Comparison of ENCODE assay signal across 8 cellular contexts in the genomic region with DNA sequence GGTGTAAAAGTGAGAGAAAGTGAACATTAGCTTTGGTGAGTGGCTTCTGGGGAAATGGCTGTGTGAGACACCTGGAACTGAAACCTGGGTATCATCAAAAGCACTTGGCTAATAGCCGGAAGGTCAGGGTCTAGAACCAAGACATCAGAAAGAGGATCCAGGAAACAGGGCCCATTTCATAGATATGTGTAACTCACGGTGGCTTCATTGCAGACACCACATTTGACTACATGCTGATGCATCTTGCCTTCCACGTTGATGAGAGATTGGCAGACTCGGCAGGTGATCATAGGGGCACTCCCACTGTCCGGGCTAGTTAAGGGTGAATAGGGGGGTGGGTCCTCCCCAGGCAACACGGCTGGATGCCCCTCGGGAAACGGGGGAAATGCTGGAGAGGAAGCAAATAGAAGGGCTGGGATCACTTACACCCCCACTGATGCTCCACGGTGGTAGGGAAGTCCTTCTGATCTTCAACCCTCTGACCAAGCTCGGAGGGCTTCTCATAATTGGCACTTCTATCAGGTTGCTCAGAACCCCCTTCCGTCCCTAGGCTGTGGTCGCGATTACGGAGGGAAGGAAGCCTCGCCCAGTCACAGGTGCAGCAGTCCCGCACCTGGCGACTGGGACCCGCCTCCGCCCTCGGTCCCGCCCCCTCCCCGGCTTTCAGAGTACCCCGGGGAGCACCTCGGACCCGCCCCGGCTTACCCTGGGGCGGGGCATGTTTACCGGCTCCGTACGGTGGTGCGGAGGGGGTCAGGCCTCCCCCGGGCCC. TPM values are rescaled to one million over a fixed set of nuclear protein-coding genes. Genes with fewer than 3 reads are reported as not detected.
DNase-seq lines count a peak whose midpoint lies in the region; ATAC-seq, FAIRE-seq and TF ChIP-seq lines count a peak whose summit lies in the region.

No MANE protein-coding gene starts in this region.

- peak overlapping the region; percentile 90 for H3K4me2 ChIP-seq in K562 (ENCODE audit: insufficient read depth, low read length)

- in situ Hi-C loops in K562 (cut with MboI): no loop called here

- H3K27me3 ChIP-seq in SJSA1 (replicated peaks): no peaks in the 10 kb centered on the region
- H3K27me3 ChIP-seq in K562 (ENCODE audit: control insufficient read depth in 2 of 2, insufficient read depth in 2 of 2, low read length in 2 of 2): no peaks in the 10 kb centered on the region
- H3K27me3 ChIP-seq in layer of hippocampus (ENCODE audit: control insufficient read depth, insufficient read depth, low read length): no peaks in the 10 kb centered on the region

- H2AFZ ChIP-seq in K562 (ENCODE audit: low read depth, low read length): peak overlapping the region; percentile 72; the same call in 1 of the 2 replicates

- DNase-seq in SJSA1 (ENCODE audit: low read depth in 1 of 2, low spot score in 2 of 2) (no peak), K562 (ENCODE audit: extremely low read depth in 1 of 4, low spot score in 3 of 4) (peak; percentile 29 to 70 (median 48)), cerebellum (ENCODE audit: low spot score) (no peak), cortex of kidney (lab: John Stamatoyannopoulos, UW) (no peak)
- peak in 2 of 3 donors; percentile 18 to 22 for DNase-seq in stimulated activated CD4-positive, alpha-beta T cell treated with anti-CD3 and anti-CD28 coated beads, TNF-alpha, amount 100 ng/mL, for 1 hour (ENCODE audit: low read depth in 3 of 3, low spot score in 1 of 3)

- POLR2A ChIA-PET in K562 (lab: Yijun Ruan, JAX): interaction anchor here (0.6 to 2.7 kb wide), 7 partner anchors 11 to 139 kb away, joined by 3 to 36 read pairs (median 4); a partner anchor contains a TSS

- peaks cover 44% of the 10 kb centered on the region for H3K36me3 ChIP-seq in SJSA1
- H3K36me3 ChIP-seq in K562 (ENCODE audit: control insufficient read depth, insufficient read depth, low read length): peaks cover 43% of the 10 kb centered on the region

- peaks cover 13% of the 10 kb centered on the region for H3K4me1 ChIP-seq in SJSA1 (replicated peaks)
- peaks cover 26 to 33% of the 10 kb centered on the region in 2 experiments for H3K4me1 ChIP-seq in K562 (replicated peaks in 1 of 2; ENCODE audit: control insufficient read depth in 2 of 2, insufficient read depth in 2 of 2, low read length in 2 of 2)

- ATAC-seq in GM19035 (IDR thresholded peaks at IDR 0.05; ENCODE audit: unreplicated experiment) (peak; percentile 10), HG03103 (IDR thresholded peaks at IDR 0.05; ENCODE audit: low read depth, unreplicated experiment) (peak; percentile 2), K562 (peak; percentile 16)

- H3K9ac ChIP-seq in K562 (ENCODE audit: insufficient read depth in 1 of 2, low read depth in 2 of 2, low read length in 2 of 2): peak overlapping the region; percentile 72 to 93

- H3K4me3 ChIP-seq in SJSA1: peak overlapping the region; percentile 66
- H3K4me3 ChIP-seq in K562: peak overlapping the region; percentile 76

- TF ChIP-seq POLR2A in K562 (conservative IDR thresholded peaks at IDR 0.05): no peak

- WGBS in K562 (ENCODE audit: insufficient coverage, low coverage, missing lambda C conversion rate): 4% methylated on average over 26 of the region's 32 CpGs

- intact Hi-C loops in K562 (cut with micrococcal nuclease): loop anchor here (1.0 to 2.0 kb wide), 2 partner anchors 30 to 128 kb away; no protein-coding TSS in a partner anchor

- no peak for FAIRE-seq in K562 (lab: Jason Lieb, UNC)

- no peaks in the 10 kb centered on the region for H4K20me1 ChIP-seq in K562 (replicated peaks; ENCODE audit: control insufficient read depth, insufficient read depth, low read length)

- H3K9me1 ChIP-seq in K562 (ENCODE audit: control insufficient read depth, insufficient read depth, low read length): no peaks in the 10 kb centered on the region

- TF ChIP-seq EP300 in K562 (IDR thresholded peaks at IDR 0.05; ENCODE audit: low read length): no peak

- CTCF ChIA-PET in K562 (lab: Yijun Ruan, JAX; ENCODE audit: low intra/inter-chr PET ratio): no interaction called here

- H3K27ac ChIP-seq in SJSA1 (peak overlapping the region; percentile 34), K562 (ENCODE audit: extremely low read depth, low read depth, low read length) (peak overlapping the region; percentile 96), layer of hippocampus (ENCODE audit: low read depth, low read length) (peak overlapping the region; percentile 92)

- peaks cover 50% of the 10 kb centered on the region for H3K79me2 ChIP-seq in K562 (ENCODE audit: control insufficient read depth, insufficient read depth, low read length)

- TF ChIP-seq CTCF in K562 (IDR thresholded peaks at IDR 0.05 in 2 of 3, conservative IDR thresholded peaks at IDR 0.05 in 1 of 3; ENCODE audit: insufficient read depth in 2 of 3, low read depth in 1 of 3, low read length in 3 of 3): no peak

- H3K9me3 ChIP-seq in SJSA1 (replicated peaks) (no peaks in the 10 kb centered on the region), K562 (replicated peaks; ENCODE audit: control insufficient read depth, insufficient read depth, low read depth, low read length) (no peaks in the 10 kb centered on the region)

- no peak for TF ChIP-seq RAD21 in K562 (CRISPR knock-in tag; conservative IDR thresholded peaks at IDR 0.05 in 1 of 2, IDR thresholded peaks at IDR 0.05 in 1 of 2)

- TSS peak; percentile 52 for BruUV-seq in K562 (replicated peaks; lab: Mats Ljungman, UMichigan)

RNA-seq across cellular contexts. Expression of a gene that starts 0.6 kb away (rescaled TPM):
- total RNA-seq in SJSA1 (2014; rRNA removed; shearing (Covaris generic)): 18.9 and 20.5 TPM in 2 replicates
- 39.4 and 59.8 TPM in 2 replicates for total RNA-seq in K562 (2011; cell fraction: chromatin; rRNA removed; ENCODE audit: low replicate concordance)
- 44.1 and 49.7 TPM in 2 replicates for total RNA-seq in K562 (2011; cell fraction: nucleolus; rRNA removed)
- 51.0 and 52.4 TPM in 2 replicates for total RNA-seq in K562 (2011; cell fraction: nucleoplasm; rRNA removed)
- total RNA-seq in K562 (2014; rRNA removed) (10.3 and 10.9 TPM in 2 replicates), K562 (2014; rRNA removed; fragmentation: Illumina TruSeq; extraction: Trizol) (8.6 and 10.2 TPM in 2 replicates), K562 (2015; rRNA removed; fragmentation: Illumina TruSeq; extraction: Trizol) (10.7 and 11.7 TPM in 2 replicates), K562 (2021) (15.1 and 20.9 TPM in 2 replicates), cerebellum (17.1 TPM)
- polyA plus RNA-seq in K562 (2011; rRNA removed) (17.7 and 30.2 TPM in 2 replicates), K562 (2014; fragmentation: Illumina TruSeq; extraction: Trizol) (14.9 and 16.6 TPM in 2 replicates), K562 (2014; fragmentation: Nextera tagmentation; extraction: Ambion mirVana) (1 to 10 TPM; 5.3 to 7.4 TPM), K562 (2014; rRNA removed) (16.0 and 18.9 TPM in 2 replicates)
- polyA plus RNA-seq in K562 (2011; cell fraction: cytosol; rRNA removed): 20.6 and 21.5 TPM in 2 replicates
- polyA plus RNA-seq in K562 (2011; cell fraction: nucleus; rRNA removed): 95.5 and 114 TPM in 2 replicates
- 14.4 and 21.9 TPM in 2 replicates for polyA plus RNA-seq in K562 (2012)
- 9.1 and 12.0 TPM in 2 replicates for polyA minus RNA-seq in K562 (2011; rRNA and poly(A)+ RNA removed)
- 4.4 and 6.0 TPM in 2 replicates for polyA minus RNA-seq in K562 (2011; cell fraction: cytosol; rRNA and poly(A)+ RNA removed)
- polyA minus RNA-seq in K562 (2011; cell fraction: nucleus; rRNA and poly(A)+ RNA removed): 15.5 and 27.3 TPM in 2 replicates

RNA-seq across cellular contexts. Expression of a gene that starts 5.6 kb away (rescaled TPM):
- 43.8 and 60.4 TPM in 2 replicates for total RNA-seq in SJSA1 (2014; rRNA removed; shearing (Covaris generic))
- total RNA-seq in K562 (2011; cell fraction: chromatin; rRNA removed; ENCODE audit: low replicate concordance): 34.9 and 40.9 TPM in 2 replicates
- total RNA-seq in K562 (2011; cell fraction: nucleolus; rRNA removed): 31.0 and 33.6 TPM in 2 replicates
- total RNA-seq in K562 (2011; cell fraction: nucleoplasm; rRNA removed): 40.3 and 47.9 TPM in 2 replicates
- total RNA-seq in K562 (2014; rRNA removed) (157 and 188 TPM in 2 replicates), K562 (2014; rRNA removed; fragmentation: Illumina TruSeq; extraction: Trizol) (49.5 and 50.2 TPM in 2 replicates), K562 (2015; rRNA removed; fragmentation: Illumina TruSeq; extraction: Trizol) (54.8 and 63.8 TPM in 2 replicates), K562 (2021) (142 and 143 TPM in 2 replicates), cerebellum (33.4 TPM)
- polyA plus RNA-seq in K562 (2011; rRNA removed) (224 and 225 TPM in 2 replicates), K562 (2014; fragmentation: Illumina TruSeq; extraction: Trizol) (212 and 274 TPM in 2 replicates), K562 (2014; fragmentation: Nextera tagmentation; extraction: Ambion mirVana) (100 to 1,000 TPM; 158 to 234 TPM), K562 (2014; rRNA removed) (218 and 222 TPM in 2 replicates)
- polyA plus RNA-seq in K562 (2011; cell fraction: cytosol; rRNA removed): 321 and 341 TPM in 2 replicates
- polyA plus RNA-seq in K562 (2011; cell fraction: nucleus; rRNA removed): 175 and 219 TPM in 2 replicates
- polyA plus RNA-seq in K562 (2012): 161 and 174 TPM in 2 replicates
- polyA minus RNA-seq in K562 (2011; rRNA and poly(A)+ RNA removed): 141 and 166 TPM in 2 replicates
- 59.7 and 65.9 TPM in 2 replicates for polyA minus RNA-seq in K562 (2011; cell fraction: cytosol; rRNA and poly(A)+ RNA removed)
- 14.0 and 29.0 TPM in 2 replicates for polyA minus RNA-seq in K562 (2011; cell fraction: nucleus; rRNA and poly(A)+ RNA removed)

RNA-seq across cellular contexts. Expression of a gene that starts 6.0 kb away (rescaled TPM):
- 27.3 and 64.2 TPM in 2 replicates for total RNA-seq in SJSA1 (2014; rRNA removed; shearing (Covaris generic))
- total RNA-seq in K562 (2011; cell fraction: chromatin; rRNA removed; ENCODE audit: low replicate concordance): 124 and 166 TPM in 2 replicates
- 148 and 154 TPM in 2 replicates for total RNA-seq in K562 (2011; cell fraction: nucleolus; rRNA removed)
- 122 and 133 TPM in 2 replicates for total RNA-seq in K562 (2011; cell fraction: nucleoplasm; rRNA removed)
- total RNA-seq in K562 (2014; rRNA removed): 47.8 and 48.9 TPM in 2 replicates
- total RNA-seq in K562 (2014; rRNA removed; fragmentation: Illumina TruSeq; extraction: Trizol): 35.6 and 36.9 TPM in 2 replicates
- 42.3 and 44.1 TPM in 2 replicates for total RNA-seq in K562 (2015; rRNA removed; fragmentation: Illumina TruSeq; extraction: Trizol)
- total RNA-seq in K562 (2021): 31.4 and 39.1 TPM in 2 replicates
- polyA plus RNA-seq in K562 (2011; rRNA removed): 49.3 and 65.2 TPM in 2 replicates
- polyA plus RNA-seq in K562 (2011; cell fraction: cytosol; rRNA removed): 108 and 117 TPM in 2 replicates
- polyA plus RNA-seq in K562 (2011; cell fraction: nucleus; rRNA removed): 143 and 149 TPM in 2 replicates
- polyA plus RNA-seq in K562 (2012): 37.0 and 40.1 TPM in 2 replicates
- 31.4 and 36.4 TPM in 2 replicates for polyA plus RNA-seq in K562 (2014; fragmentation: Illumina TruSeq; extraction: Trizol)
- polyA plus RNA-seq in K562 (2014; fragmentation: Nextera tagmentation; extraction: Ambion mirVana): 10 to 100 TPM; 32.1 to 59.2 TPM
- 51.1 and 61.1 TPM in 2 replicates for polyA plus RNA-seq in K562 (2014; rRNA removed)
- polyA minus RNA-seq in K562 (2011; rRNA and poly(A)+ RNA removed): 73.0 and 76.7 TPM in 2 replicates
- polyA minus RNA-seq in K562 (2011; cell fraction: cytosol; rRNA and poly(A)+ RNA removed): 25.3 and 34.6 TPM in 2 replicates
- 63.1 and 78.1 TPM in 2 replicates for polyA minus RNA-seq in K562 (2011; cell fraction: nucleus; rRNA and poly(A)+ RNA removed)
- total RNA-seq in cerebellum: 48.9 TPM

RNA-seq across cellular contexts. Expression of a gene that starts 8.6 kb away (rescaled TPM):
- 27.3 and 34.8 TPM in 2 replicates for total RNA-seq in SJSA1 (2014; rRNA removed; shearing (Covaris generic))
- 112 and 115 TPM in 2 replicates for total RNA-seq in K562 (2011; cell fraction: chromatin; rRNA removed; ENCODE audit: low replicate concordance)
- total RNA-seq in K562 (2011; cell fraction: nucleolus; rRNA removed): 90.6 and 93.6 TPM in 2 replicates
- 115 and 131 TPM in 2 replicates for total RNA-seq in K562 (2011; cell fraction: nucleoplasm; rRNA removed)
- total RNA-seq in K562 (2014; rRNA removed) (92.5 and 119 TPM in 2 replicates), K562 (2014; rRNA removed; fragmentation: Illumina TruSeq; extraction: Trizol) (163 and 170 TPM in 2 replicates), K562 (2015; rRNA removed; fragmentation: Illumina TruSeq; extraction: Trizol) (141 and 144 TPM in 2 replicates), K562 (2021) (119 and 130 TPM in 2 replicates), cerebellum (9.8 TPM)
- polyA plus RNA-seq in K562 (2011; rRNA removed) (252 and 288 TPM in 2 replicates), K562 (2014; fragmentation: Illumina TruSeq; extraction: Trizol) (198 and 208 TPM in 2 replicates), K562 (2014; fragmentation: Nextera tagmentation; extraction: Ambion mirVana) (100 to 1,000 TPM in 1 of 2 experiments, 10 to 100 TPM in 1; 96.2 to 137 TPM), K562 (2014; rRNA removed) (134 and 143 TPM in 2 replicates)
- 200 and 236 TPM in 2 replicates for polyA plus RNA-seq in K562 (2011; cell fraction: cytosol; rRNA removed)
- polyA plus RNA-seq in K562 (2011; cell fraction: nucleus; rRNA removed): 141 and 192 TPM in 2 replicates
- polyA plus RNA-seq in K562 (2012): 88.6 and 90.8 TPM in 2 replicates
- polyA minus RNA-seq in K562 (2011; rRNA and poly(A)+ RNA removed): 135 and 159 TPM in 2 replicates
- polyA minus RNA-seq in K562 (2011; cell fraction: cytosol; rRNA and poly(A)+ RNA removed): 92.7 and 94.6 TPM in 2 replicates
- polyA minus RNA-seq in K562 (2011; cell fraction: nucleus; rRNA and poly(A)+ RNA removed): 36.8 and 65.8 TPM in 2 replicates

RNA-seq across cellular contexts. Expression of a gene that starts 24.7 kb away (rescaled TPM):
- not detected in 2 replicates for total RNA-seq in SJSA1 (2014; rRNA removed; shearing (Covaris generic))
- total RNA-seq in K562 (2011; cell fraction: chromatin; rRNA removed; ENCODE audit: low replicate concordance): 0.12 TPM in 1 of 2 replicates, not detected in the other
- not detected in 2 replicates for total RNA-seq in K562 (2011; cell fraction: nucleolus; rRNA removed)
- 0.07 TPM in 1 of 2 replicates, not detected in the other for total RNA-seq in K562 (2011; cell fraction: nucleoplasm; rRNA removed)
- total RNA-seq in K562 (2014; rRNA removed): not detected in 2 replicates
- not detected in 2 replicates for total RNA-seq in K562 (2014; rRNA removed; fragmentation: Illumina TruSeq; extraction: Trizol)
- total RNA-seq in K562 (2015; rRNA removed; fragmentation: Illumina TruSeq; extraction: Trizol): 0.04 TPM in 2 replicates
- 0.02 TPM in 1 of 2 replicates, not detected in the other for total RNA-seq in K562 (2021)
- polyA plus RNA-seq in K562 (2011; rRNA removed): not detected in 2 replicates
- polyA plus RNA-seq in K562 (2011; cell fraction: cytosol; rRNA removed): not detected in 2 replicates
- 0.03 and 0.06 TPM in 2 replicates for polyA plus RNA-seq in K562 (2011; cell fraction: nucleus; rRNA removed)
- polyA plus RNA-seq in K562 (2012): 0.12 TPM in 2 replicates
- polyA plus RNA-seq in K562 (2014; fragmentation: Illumina TruSeq; extraction: Trizol): not detected in 2 replicates
- under 1 TPM; 0.13 to 0.27 TPM for polyA plus RNA-seq in K562 (2014; fragmentation: Nextera tagmentation; extraction: Ambion mirVana)
- polyA plus RNA-seq in K562 (2014; rRNA removed): 0.15 TPM in 1 of 2 replicates, not detected in the other
- 0.06 TPM in 1 of 2 replicates, not detected in the other for polyA minus RNA-seq in K562 (2011; rRNA and poly(A)+ RNA removed)
- not detected in 2 replicates for polyA minus RNA-seq in K562 (2011; cell fraction: cytosol; rRNA and poly(A)+ RNA removed)
- under 0.01 and 0.11 TPM in 2 replicates for polyA minus RNA-seq in K562 (2011; cell fraction: nucleus; rRNA and poly(A)+ RNA removed)
- total RNA-seq in cerebellum: 0.18 TPM

Comparison
In these comparisons a context has a peak if more than half of its experiments do, and no peak if none do; other contexts are left out.
1. DNase-seq: peak in K562 (4 of 4) and stimulated activated CD4-positive, alpha-beta T cell treated with anti-CD3 and anti-CD28 coated beads, TNF-alpha, amount 100 ng/mL, for 1 hour (2 of 3); none in SJSA1 (0 of 2), cerebellum (single experiment) and cortex of kidney (single experiment).
2. H3K27ac ChIP-seq: peak in every context shown above with its lines; median percentile 96 in K562; 92 in layer of hippocampus; 34 in SJSA1.
3. Peak in every context shown above with its lines, with median percentiles within 50 percentile points of each other: ATAC-seq.